24 cellular contexts compared by ENCODE assay signal in genomic region chr10:43252166-43252784, GRCh38. TPM values are rescaled to one million over a fixed set of nuclear protein-coding genes. Genes with fewer than 3 reads are reported as not detected.
DNase-seq lines count a peak whose midpoint lies in the region; ATAC-seq, FAIRE-seq and TF ChIP-seq lines count a peak whose summit lies in the region.
"Had no signal": no experiment of that assay in that cellular context is flagged by ENCODE, and none has a peak within 500 bp of the region (broad histone marks: within the 10 kb centered on the region; RNA-seq: fewer than 3 reads in every experiment).

No MANE protein-coding gene starts in this region.

- no peak overlapping the region for H3K27ac ChIP-seq in CD8-positive, alpha-beta memory T cell (ENCODE audit: low read depth, low read length)
- no peak overlapping the region for H3K27ac ChIP-seq in H1 (ENCODE audit: low read depth, low read length)
- H3K27ac ChIP-seq: left lung, neutrophil, right lobe of liver, vagina had no signal

- 78% methylated on average over 9 of the region's 9 CpGs; no CpG with 5 or more reads in 1 of the 2 experiments for WGBS in H1 (ENCODE audit: extremely low coverage in 1 of 2, insufficient coverage in 1 of 2, insufficient read length in 1 of 2, insufficient replicate concordance in 2 of 2, low coverage in 1 of 2, low lambda C conversion rate in 2 of 2, missing lambda C conversion rate in 1 of 2), 2 experiments

- no peak for TF ChIP-seq POLR2A in H1 (IDR thresholded peaks at IDR 0.05; ENCODE audit: control extremely low read depth in 1 of 2, low read depth in 2 of 2, low read length in 2 of 2)

- POLR2A ChIA-PET in CD8-positive, alpha-beta memory T cell (lab: Charles Lee) = no interaction called here
- POLR2A ChIA-PET in H1 (lab: Charles Lee; ENCODE audit: partially characterized antibody) = no interaction called here

- no peak overlapping the region for H3K9ac ChIP-seq in H1 (replicated peaks in 1 of 4; ENCODE audit: extremely low read depth in 1 of 4, low read depth in 3 of 4, low read length in 3 of 4)

- H3K4me2 ChIP-seq in H1 (ENCODE audit: insufficient read depth in 1 of 2, low read depth in 2 of 2, low read length in 2 of 2) = no peak overlapping the region

- H3K27me3 Mint-ChIP-seq in CD8-positive, alpha-beta memory T cell = no peaks in the 10 kb centered on the region
- H3K27me3 Mint-ChIP-seq: CD4-positive, CD25-positive, alpha-beta regulatory T cell had no signal

- TF ChIP-seq CTCF in H1 (IDR thresholded peaks at IDR 0.05; ENCODE audit: control extremely low read depth in 1 of 3, insufficient read depth in 1 of 3, low read depth in 1 of 3, low read length in 3 of 3) = no peak

- H4K8ac ChIP-seq in H1 (ENCODE audit: extremely low read depth, insufficient read depth, low read length) = no peak overlapping the region

- no peak overlapping the region for H3K4me3 Mint-ChIP-seq in CD8-positive, alpha-beta memory T cell
- H3K4me3 Mint-ChIP-seq: activated naive CD4-positive, alpha-beta T cell treated with anti-CD3 and anti-CD28 coated beads for 36 hours; CD4-positive, CD25-positive, alpha-beta regulatory T cell; stimulated activated naive CD8-positive, alpha-beta T cell treated with anti-CD3 and anti-CD28 coated beads, Interleukin-15, Interleukin-2, amounts not matched to agents 100 ng/mL and 50 ng/mL, for 24 hours had no signal

- no peaks in the 10 kb centered on the region for H3K23me2 ChIP-seq in H1 (ENCODE audit: low read depth, low read length)

- H3K79me1 ChIP-seq in H1 (ENCODE audit: low read depth, low read length) = no peaks in the 10 kb centered on the region

- H4K20me1 ChIP-seq in H1 (replicated peaks in 1 of 2; ENCODE audit: control insufficient read depth in 1 of 2, insufficient read depth in 2 of 2, low read length in 2 of 2) = peaks cover 0 to 1% of the 10 kb centered on the region in 2 experiments

- H2BK5ac ChIP-seq in H1 (ENCODE audit: low read depth, low read length) = no peak overlapping the region

- ATAC-seq in GM21367 (IDR thresholded peaks at IDR 0.05; ENCODE audit: unreplicated experiment) = no peak
- no peak for ATAC-seq in GM18867 (IDR thresholded peaks at IDR 0.05; ENCODE audit: unreplicated experiment)
- ATAC-seq: left lung, right lobe of liver had no signal

- H3K27ac Mint-ChIP-seq in CD8-positive, alpha-beta memory T cell = peak overlapping the region in 5 of 8 donors; percentile 8 to 91 (median 46)
- H3K27ac Mint-ChIP-seq: activated naive CD4-positive, alpha-beta T cell treated with anti-CD3 and anti-CD28 coated beads for 36 hours; CD4-positive, CD25-positive, alpha-beta regulatory T cell; stimulated activated naive CD8-positive, alpha-beta T cell treated with anti-CD3 and anti-CD28 coated beads, Interleukin-15, Interleukin-2, amounts not matched to agents 100 ng/mL and 50 ng/mL, for 24 hours had no signal

- H2BK12ac ChIP-seq in H1 (ENCODE audit: low read depth, low read length) = no peak overlapping the region

- no peak overlapping the region for H2BK20ac ChIP-seq in H1 (ENCODE audit: low read length)

- H3K36me3 Mint-ChIP-seq in CD8-positive, alpha-beta memory T cell = no peaks in the 10 kb centered on the region
- H3K36me3 Mint-ChIP-seq: CD4-positive, CD25-positive, alpha-beta regulatory T cell had no signal

- peak; percentile 46 for DNase-seq in activated CD8-positive, alpha-beta memory T cell treated with anti-CD3 and anti-CD28 coated beads, Interleukin-2, amount 50 U/mL, for 48 hours
- no peak for DNase-seq in activated CD8-positive, alpha-beta memory T cell treated with anti-CD3 and anti-CD28 coated beads, Interleukin-2, amount 50 U/mL, for 4 hours
- peak in 1 of 5 donors; percentile 30 for DNase-seq in CD8-positive, alpha-beta memory T cell
- DNase-seq in H1 (ENCODE audit: low read depth in 1 of 2, low spot score in 2 of 2) (no peak), NCI-H526 treated with DMSO at 0.1 percent for 48 hours (lab: John Stamatoyannopoulos, UW) (no peak)
- peak; percentile 11 for DNase-seq in stimulated activated CD8-positive, alpha-beta memory T cell treated with anti-CD3 and anti-CD28 coated beads, Interleukin-4, amount 100 ng/mL, for 48 hours
- DNase-seq: ACHN; activated naive CD4-positive, alpha-beta T cell treated with anti-CD3 and anti-CD28 coated beads for 36 hours; caudate nucleus; CD4-positive, CD25-positive, alpha-beta regulatory T cell; IMR-90; NCI-H1436; NCI-H2171 treated with DMSO at 0.1 percent for 48 hours; NCI-H774; SIG-M5; T-helper 1 cell had no signal

- H2BK15ac ChIP-seq in H1 (ENCODE audit: low read length) = no peak overlapping the region

- no peak overlapping the region for H3K14ac ChIP-seq in H1 (ENCODE audit: insufficient read length)

- H3K9me3 Mint-ChIP-seq in CD8-positive, alpha-beta memory T cell = no peaks in the 10 kb centered on the region
- H3K9me3 Mint-ChIP-seq: activated naive CD4-positive, alpha-beta T cell treated with anti-CD3 and anti-CD28 coated beads for 36 hours; stimulated activated naive CD8-positive, alpha-beta T cell treated with anti-CD3 and anti-CD28 coated beads, Interleukin-15, Interleukin-2, amounts not matched to agents 100 ng/mL and 50 ng/mL, for 24 hours had no signal

- no peak overlapping the region for H2AFZ ChIP-seq in H1 (ENCODE audit: low read length)

- H2BK120ac ChIP-seq in H1 (replicated peaks; ENCODE audit: low read depth, low read length) = no peak overlapping the region

- TF ChIP-seq EP300 in H1 (IDR thresholded peaks at IDR 0.05; ENCODE audit: borderline replicate concordance in 1 of 2, low read depth in 2 of 2, low read length in 2 of 2) = no peak

- H3K18ac ChIP-seq in H1 (ENCODE audit: extremely low read depth, low read length) = no peak overlapping the region

- no peak overlapping the region for H3K4ac ChIP-seq in H1 (replicated peaks; ENCODE audit: insufficient read length, low read depth, low read length)

- CTCF ChIA-PET in CD8-positive, alpha-beta memory T cell (lab: Charles Lee) = no interaction called here
- CTCF ChIA-PET in H1 (lab: Charles Lee; ENCODE audit: partially characterized antibody) = interaction anchor here (0.6 to 7.8 kb wide), 9 partner anchors 13 to 49 kb away, joined by 3 to 68 read pairs (median 6); no protein-coding TSS in a partner anchor

- no peak for FAIRE-seq in H1 (lab: Jason Lieb, UNC)

- H3K9me3 ChIP-seq in CD8-positive, alpha-beta memory T cell (ENCODE audit: low read length) = no peaks in the 10 kb centered on the region
- H3K9me3 ChIP-seq in H1 (ENCODE audit: insufficient read depth in 2 of 2, low read depth in 1 of 2, low read length in 1 of 2) = no peaks in the 10 kb centered on the region
- H3K9me3 ChIP-seq: left lung, neutrophil, right lobe of liver, vagina had no signal

- no peak overlapping the region for H3K56ac ChIP-seq in H1 (replicated peaks; ENCODE audit: insufficient read length, low read depth, low read length)

- no peaks in the 10 kb centered on the region for H3K27me3 ChIP-seq in CD8-positive, alpha-beta memory T cell (ENCODE audit: insufficient read depth, low read length, poor library complexity, severe bottlenecking)
- no peaks in the 10 kb centered on the region for H3K27me3 ChIP-seq in H1 (replicated peaks in 1 of 4; ENCODE audit: control insufficient read depth in 3 of 4, extremely low read depth in 1 of 4, insufficient read depth in 3 of 4, low read length in 3 of 4)
- H3K27me3 ChIP-seq: left lung, right lobe of liver, vagina had no signal

- TF ChIP-seq RAD21 in H1 (IDR thresholded peaks at IDR 0.05 in 1 of 2, conservative IDR thresholded peaks at IDR 0.05 in 1 of 2; ENCODE audit: low read depth in 2 of 2, low read length in 2 of 2) = no peak

- no peaks in the 10 kb centered on the region for H3K79me2 ChIP-seq in H1 (ENCODE audit: control insufficient read depth in 1 of 2, insufficient read depth in 2 of 2, low read length in 2 of 2)

- no peaks in the 10 kb centered on the region for H3K36me3 ChIP-seq in CD8-positive, alpha-beta memory T cell (ENCODE audit: insufficient read depth, low read length)
- H3K36me3 ChIP-seq in H1 (ENCODE audit: control insufficient read depth in 2 of 4, insufficient read depth in 4 of 4, low read length in 3 of 4) = no peaks in the 10 kb centered on the region
- H3K36me3 ChIP-seq: left lung, neutrophil, right lobe of liver, vagina had no signal

- 0 out of 2 replicates have a peak overlapping the region, but pooled peaks have one; percentile 3 for H2AK5ac ChIP-seq in H1 (ENCODE audit: low read depth, low read length)

- H4K5ac ChIP-seq in H1 (ENCODE audit: insufficient read length, low read depth, low read length) = no peak overlapping the region

- peaks cover 22% of the 10 kb centered on the region for H3K4me1 ChIP-seq in CD8-positive, alpha-beta memory T cell (ENCODE audit: insufficient read depth, low read length)
- peaks cover 0 to 15% (median 5%) of the 10 kb centered on the region in 4 experiments; a peak in 5 of 7 replicates for H3K4me1 ChIP-seq in H1 (replicated peaks in 1 of 4; ENCODE audit: control insufficient read depth in 3 of 4, insufficient read depth in 4 of 4, low read length in 3 of 4)
- H3K4me1 ChIP-seq: right lobe of liver had no signal

- H3K4me1 Mint-ChIP-seq in CD8-positive, alpha-beta memory T cell = peaks cover 15 to 68% (median 26%) of the 10 kb centered on the region in 3 donors

- H3K23ac ChIP-seq in H1 (ENCODE audit: insufficient read length) = no peak overlapping the region

- no peak overlapping the region for H4K91ac ChIP-seq in H1 (replicated peaks; ENCODE audit: insufficient read length, low read length)

- H3K4me3 ChIP-seq in CD8-positive, alpha-beta memory T cell (ENCODE audit: low read length) = no peak overlapping the region
- H3K4me3 ChIP-seq in H1 (ENCODE audit: extremely low read depth in 1 of 4, insufficient read depth in 2 of 4, low read depth in 3 of 4, low read length in 4 of 4) = no peak overlapping the region
- H3K4me3 ChIP-seq: left lung, right lobe of liver, vagina had no signal

TF ChIP-seq in H1, 55 proteins besides CTCF, POLR2A, EP300 and RAD21 (continues in another document):
- TF ChIP-seq NANOG (IDR thresholded peaks at IDR 0.05; ENCODE audit: insufficient read depth, low read depth, low read length, poor library complexity, severe bottlenecking) (no peak), SP2 (IDR thresholded peaks at IDR 0.05; ENCODE audit: low read length) (no peak)

RNA-seq across cellular contexts. Expression of gene RASGEF1A, which starts 14.6 kb away (rescaled TPM):
- total RNA-seq in CD8-positive, alpha-beta memory T cell = 1 to 10 TPM; 1.8 to 2.1 TPM
- 8.5 TPM for polyA plus RNA-seq in CD8-positive, alpha-beta memory T cell
- 13.3 and 13.4 TPM in 2 replicates for total RNA-seq in H1 (2021; fragmentation: NEBNext Ultra II Directional; extraction: Animal tissue kit (Norgen Biotek cat#: 25700))
- polyA plus RNA-seq in H1 (2011; rRNA removed) = 25.6 and 30.7 TPM in 2 replicates
- polyA plus RNA-seq in H1 (2011; cell fraction: cytosol; rRNA removed) = 32.7 TPM
- polyA plus RNA-seq in H1 (2011; cell fraction: nucleus; rRNA removed) = 53.0 TPM
- polyA plus RNA-seq in H1 (2012, experiment 1 of 2) = 9.2 to 19.0 TPM (median 16.3 TPM) in 4 replicates
- 12.0 TPM for polyA plus RNA-seq in H1 (2012, experiment 2 of 2)
- polyA plus RNA-seq in H1 (2013, experiment 1 of 2) = 8.6 TPM
- polyA plus RNA-seq in H1 (2013, experiment 2 of 2) = 7.8 TPM
- polyA minus RNA-seq in H1 (2011; rRNA and poly(A)+ RNA removed) = 27.7 and 30.0 TPM in 2 replicates
- 26.3 TPM for polyA minus RNA-seq in H1 (2011; cell fraction: cytosol; rRNA and poly(A)+ RNA removed)
- polyA minus RNA-seq in H1 (2011; cell fraction: nucleus; rRNA and poly(A)+ RNA removed) = 26.0 TPM
- total RNA-seq: activated naive CD4-positive, alpha-beta T cell treated with anti-CD3 and anti-CD28 coated beads for 36 hours; MCF 10A had no signal

Comparison
In these comparisons a context has a peak if more than half of its experiments do, and no peak if none do; other contexts are left out.
1. DNase-seq: peak in activated CD8-positive, alpha-beta memory T cell treated with anti-CD3 and anti-CD28 coated beads, Interleukin-2, amount 50 U/mL, for 48 hours (single experiment) and stimulated activated CD8-positive, alpha-beta memory T cell treated with anti-CD3 and anti-CD28 coated beads, Interleukin-4, amount 100 ng/mL, for 48 hours (single experiment); none in activated CD8-positive, alpha-beta memory T cell treated with anti-CD3 and anti-CD28 coated beads, Interleukin-2, amount 50 U/mL, for 4 hours (single experiment), H1 (0 of 2) and NCI-H526 treated with DMSO at 0.1 percent for 48 hours (single experiment).